ENCODE assay signal across 10 cellular contexts in genomic region chr6:46016063-46016608, GRCh38. TPM values are rescaled to one million over a fixed set of nuclear protein-coding genes. Genes with fewer than 3 reads are reported as not detected.
DNase-seq lines count a peak whose midpoint lies in the region; TF ChIP-seq lines count a peak whose summit lies in the region.
"Had no signal": no experiment of that assay in that cellular context is flagged by ENCODE, and none has a peak within 500 bp of the region (broad histone marks: within the 10 kb centered on the region; RNA-seq: fewer than 3 reads in every experiment).

No MANE protein-coding gene starts in this region.

- peak overlapping the region; percentile 87 for H3K4me2 ChIP-seq in mammary epithelial cell (ENCODE audit: insufficient read depth, low read depth, low read length)

- WGBS in mammary epithelial cell (ENCODE audit: low coverage, missing lambda C conversion rate): 51% methylated on average over 3 of the region's 8 CpGs
- 42 to 45% methylated on average over 8 of the region's 8 CpGs for WGBS in tibial nerve, 2 donors

- TF ChIP-seq CTCF in mammary epithelial cell (conservative IDR thresholded peaks at IDR 0.05 in 1 of 2, IDR thresholded peaks at IDR 0.05 in 1 of 2; ENCODE audit: extremely low read depth in 1 of 2, insufficient read depth in 1 of 2, low read depth in 1 of 2, low read length in 2 of 2): no peak
- TF ChIP-seq CTCF in tibial nerve (IDR thresholded peaks at IDR 0.05): no peak

- H3K9me3 Mint-ChIP-seq in activated naive CD4-positive, alpha-beta T cell treated with anti-CD3 and anti-CD28 coated beads for 36 hours: no peaks in the 10 kb centered on the region

- no peak overlapping the region for H3K27ac ChIP-seq in mammary epithelial cell (ENCODE audit: insufficient read depth, low read depth, low read length)
- peak overlapping the region; percentile 83 to 90 for H3K27ac ChIP-seq in mucosa of rectum (ENCODE audit: low read depth in 2 of 2, low read length in 2 of 2)
- H3K27ac ChIP-seq in tibial nerve: peak overlapping the region; percentile 41 to 82 (median 65)

- no peak overlapping the region for H3K27ac Mint-ChIP-seq in activated naive CD4-positive, alpha-beta T cell treated with anti-CD3 and anti-CD28 coated beads for 36 hours

- H3K4me3 ChIP-seq in mammary epithelial cell (replicated peaks in 1 of 3; ENCODE audit: insufficient read depth in 1 of 3, low read depth in 2 of 3, low read length in 3 of 3) (peak overlapping the region in 1 of 3 experiments; percentile 48), mucosa of rectum (ENCODE audit: low read length in 2 of 2) (peak overlapping the region; percentile 65 to 79), tibial nerve (peak overlapping the region; percentile 40 to 60 (median 54))

- H3K79me2 ChIP-seq in mammary epithelial cell (ENCODE audit: insufficient read depth, low read length): no peaks in the 10 kb centered on the region

- CTCF ChIA-PET in activated naive CD4-positive, alpha-beta T cell treated with anti-CD3 and anti-CD28 coated beads for 36 hours (lab: Charles Lee): no interaction called here
- CTCF ChIA-PET in mammary epithelial cell (lab: Charles Lee; ENCODE audit: low non-redundant PET): no interaction called here

- intact Hi-C loops in activated naive CD4-positive, alpha-beta T cell treated with anti-CD3 and anti-CD28 coated beads for 36 hours (cut with micrococcal nuclease): loop anchor here (10.0 kb wide), 3 partner anchors 531 to 1081 kb away; no protein-coding TSS in a partner anchor
- intact Hi-C loops in mammary epithelial cell (cut with micrococcal nuclease): no loop called here

- H3K27me3 ChIP-seq in mammary epithelial cell (ENCODE audit: insufficient read depth, low read length) (peaks cover 35% of the 10 kb centered on the region), mucosa of rectum (ENCODE audit: control insufficient read depth in 2 of 2, insufficient read depth in 2 of 2, low read length in 2 of 2) (no peaks in the 10 kb centered on the region), tibial nerve (peaks cover 0 to 37% of the 10 kb centered on the region in 2 donors)

- H4K20me1 ChIP-seq in mammary epithelial cell (ENCODE audit: insufficient read depth, low read length): no peaks in the 10 kb centered on the region

- no peaks in the 10 kb centered on the region for H3K36me3 Mint-ChIP-seq in activated naive CD4-positive, alpha-beta T cell treated with anti-CD3 and anti-CD28 coated beads for 36 hours (ENCODE audit: low read depth)

- H3K9me3 ChIP-seq in mammary epithelial cell (replicated peaks; ENCODE audit: insufficient read depth, low read length): no peaks in the 10 kb centered on the region
- no peaks in the 10 kb centered on the region for H3K9me3 ChIP-seq in mucosa of rectum (ENCODE audit: control insufficient read depth in 2 of 2, low read length in 2 of 2)
- H3K9me3 ChIP-seq in tibial nerve: no peaks in the 10 kb centered on the region

- H3K4me1 ChIP-seq in mammary epithelial cell (ENCODE audit: insufficient read depth, low read length) (peaks cover 10% of the 10 kb centered on the region), mucosa of rectum (ENCODE audit: control insufficient read depth in 2 of 2, insufficient read depth in 2 of 2, low read length in 2 of 2) (peaks cover 11 to 24% of the 10 kb centered on the region in 2 donors), tibial nerve (peaks cover 0 to 25% (median 8%) of the 10 kb centered on the region in 4 donors)

- peaks cover 36% of the 10 kb centered on the region for H3K4me1 Mint-ChIP-seq in activated naive CD4-positive, alpha-beta T cell treated with anti-CD3 and anti-CD28 coated beads for 36 hours (ENCODE audit: low read depth)

- H3K4me3 Mint-ChIP-seq in activated naive CD4-positive, alpha-beta T cell treated with anti-CD3 and anti-CD28 coated beads for 36 hours: peak overlapping the region; percentile 38

- no peak for TF ChIP-seq EP300 in tibial nerve (IDR thresholded peaks at IDR 0.05)

- H3K36me3 ChIP-seq in mammary epithelial cell (ENCODE audit: insufficient read depth, low read length) (no peaks in the 10 kb centered on the region), mucosa of rectum (ENCODE audit: control insufficient read depth in 2 of 2, insufficient read depth in 2 of 2, low read length in 2 of 2) (no peaks in the 10 kb centered on the region), tibial nerve (no peaks in the 10 kb centered on the region)

- no peak overlapping the region for H2AFZ ChIP-seq in mammary epithelial cell (ENCODE audit: low read depth, low read length)

- DNase-seq in activated naive CD4-positive, alpha-beta T cell treated with anti-CD3 and anti-CD28 coated beads for 36 hours: no peak
- no peak for DNase-seq in activated naive CD4-positive, alpha-beta T cell (lab: John Stamatoyannopoulos, UW)
- DNase-seq in mammary epithelial cell (no peak), tibial nerve (ENCODE audit: low spot score in 2 of 2) (no peak), SK-N-DZ (ENCODE audit: low spot score) (no peak), T1000 (lab: John Stamatoyannopoulos, UW) (no peak), A172 (ENCODE audit: low spot score) (no peak)
- DNase-seq: NCI-H1092 treated with DMSO at 0.1 percent for 48 hours had no signal

- dilution Hi-C loops in mammary epithelial cell (cut with HindIII; ENCODE audit: low sequenced_read_pairs): no loop called here

- BruUV-seq in mammary epithelial cell (replicated peaks; lab: Mats Ljungman, UMichigan): no TSS peak

- no peak for TF ChIP-seq POLR2A in tibial nerve (IDR thresholded peaks at IDR 0.05)

- H3K9ac ChIP-seq in mammary epithelial cell (ENCODE audit: insufficient read depth, low read length): no peak overlapping the region
- peak overlapping the region in 1 of 2 donors; percentile 87 for H3K9ac ChIP-seq in mucosa of rectum (ENCODE audit: low read depth in 1 of 2, low read length in 2 of 2)

- H3K27me3 Mint-ChIP-seq in activated naive CD4-positive, alpha-beta T cell treated with anti-CD3 and anti-CD28 coated beads for 36 hours (ENCODE audit: low read depth): peaks cover 12% of the 10 kb centered on the region

- in situ Hi-C loops in mammary epithelial cell (cut with MboI; ENCODE audit: low sequenced_read_pairs in 2 of 2): no loop called here

RNA-seq across cellular contexts. Expression of gene CLIC5, which starts 0.5 kb away (rescaled TPM):
- 1 to 10 TPM in 1 of 2 experiments, under 1 TPM in 1; 0.52 to 1.5 TPM for total RNA-seq in activated naive CD4-positive, alpha-beta T cell treated with anti-CD3 and anti-CD28 coated beads for 36 hours
- not detected for total RNA-seq in mammary epithelial cell
- not detected for polyA plus RNA-seq in mammary epithelial cell
- not detected for polyA minus RNA-seq in mammary epithelial cell
- total RNA-seq in tibial nerve: 10 to 100 TPM in 3 of 4 donors, 1 to 10 TPM in 1; 6.6 to 47.2 (median 34.8) TPM
- polyA plus RNA-seq in SK-N-DZ (2014; cell fraction: cytosol; rRNA removed): not detected in 2 replicates
- not detected in 2 replicates for polyA plus RNA-seq in SK-N-DZ (2014; cell fraction: nucleus; rRNA removed)
- not detected in 2 replicates for total RNA-seq in A172 (2014; rRNA removed; shearing (Covaris generic))
- polyA plus RNA-seq: BJ had no signal
